Comparison of ENCODE assay signal across 1 cellular context in genomic region chr2:11376071-11376470, GRCh38.
TF ChIP-seq lines count a peak whose summit lies in the region.

No MANE protein-coding gene starts in this region.

TF ChIP-seq in HepG2, 621 proteins besides CTCF, POLR2A, EP300 and RAD21 (continued from another document and continues in another):
- TF ChIP-seq, protein P1, sequence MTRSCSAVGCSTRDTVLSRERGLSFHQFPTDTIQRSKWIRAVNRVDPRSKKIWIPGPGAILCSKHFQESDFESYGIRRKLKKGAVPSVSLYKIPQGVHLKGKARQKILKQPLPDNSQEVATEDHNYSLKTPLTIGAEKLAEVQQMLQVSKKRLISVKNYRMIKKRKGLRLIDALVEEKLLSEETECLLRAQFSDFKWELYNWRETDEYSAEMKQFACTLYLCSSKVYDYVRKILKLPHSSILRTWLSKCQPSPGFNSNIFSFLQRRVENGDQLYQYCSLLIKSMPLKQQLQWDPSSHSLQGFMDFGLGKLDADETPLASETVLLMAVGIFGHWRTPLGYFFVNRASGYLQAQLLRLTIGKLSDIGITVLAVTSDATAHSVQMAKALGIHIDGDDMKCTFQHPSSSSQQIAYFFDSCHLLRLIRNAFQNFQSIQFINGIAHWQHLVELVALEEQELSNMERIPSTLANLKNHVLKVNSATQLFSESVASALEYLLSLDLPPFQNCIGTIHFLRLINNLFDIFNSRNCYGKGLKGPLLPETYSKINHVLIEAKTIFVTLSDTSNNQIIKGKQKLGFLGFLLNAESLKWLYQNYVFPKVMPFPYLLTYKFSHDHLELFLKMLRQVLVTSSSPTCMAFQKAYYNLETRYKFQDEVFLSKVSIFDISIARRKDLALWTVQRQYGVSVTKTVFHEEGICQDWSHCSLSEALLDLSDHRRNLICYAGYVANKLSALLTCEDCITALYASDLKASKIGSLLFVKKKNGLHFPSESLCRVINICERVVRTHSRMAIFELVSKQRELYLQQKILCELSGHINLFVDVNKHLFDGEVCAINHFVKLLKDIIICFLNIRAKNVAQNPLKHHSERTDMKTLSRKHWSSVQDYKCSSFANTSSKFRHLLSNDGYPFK (CRISPR knock-in tag; IDR thresholded peaks at IDR 0.05; ENCODE audit: borderline replicate concordance): no peak
- TF ChIP-seq ZSCAN22 (CRISPR knock-in tag; IDR thresholded peaks at IDR 0.05) (no peak), NCOA5 (CRISPR knock-in tag; IDR thresholded peaks at IDR 0.05) (no peak), ZNF660 (CRISPR knock-in tag; IDR thresholded peaks at IDR 0.05; ENCODE audit: borderline replicate concordance, low read depth) (no peak), GPN1 (CRISPR knock-in tag; IDR thresholded peaks at IDR 0.05; ENCODE audit: borderline replicate concordance) (no peak), SP5 (CRISPR knock-in tag; IDR thresholded peaks at IDR 0.05; ENCODE audit: borderline replicate concordance, low read depth) (no peak), ZNF546 (CRISPR knock-in tag; conservative IDR thresholded peaks at IDR 0.05) (no peak), ZNF549 (CRISPR knock-in tag; IDR thresholded peaks at IDR 0.05) (no peak), PLRG1 (conservative IDR thresholded peaks at IDR 0.05) (no peak), ZBTB7A (CRISPR knock-in tag; IDR thresholded peaks at IDR 0.05) (no peak), MXI1 (IDR thresholded peaks at IDR 0.05; ENCODE audit: borderline replicate concordance, low read depth, low read length) (no peak), SIN3A (IDR thresholded peaks at IDR 0.05; ENCODE audit: borderline replicate concordance, low read depth, low read length) (no peak), HDAC6 (IDR thresholded peaks at IDR 0.05; ENCODE audit: low read depth, low read length) (no peak), ZNF296 (CRISPR knock-in tag; conservative IDR thresholded peaks at IDR 0.05) (no peak), FOXO1 (CRISPR knock-in tag; IDR thresholded peaks at IDR 0.05) (no peak), ZNF891 (CRISPR knock-in tag; IDR thresholded peaks at IDR 0.05) (no peak), ZNF496 (CRISPR knock-in tag; IDR thresholded peaks at IDR 0.05; ENCODE audit: insufficient replicate concordance) (no peak), MIER3 (CRISPR knock-in tag; IDR thresholded peaks at IDR 0.05; ENCODE audit: borderline replicate concordance) (no peak), ATF5 (CRISPR knock-in tag; IDR thresholded peaks at IDR 0.05; ENCODE audit: low read depth) (no peak), ZNF34 (CRISPR knock-in tag; IDR thresholded peaks at IDR 0.05; ENCODE audit: borderline replicate concordance) (no peak), IKZF5 (CRISPR knock-in tag; IDR thresholded peaks at IDR 0.05) (no peak), ZNF761 (CRISPR knock-in tag; conservative IDR thresholded peaks at IDR 0.05) (no peak), ATF1 (CRISPR knock-in tag; IDR thresholded peaks at IDR 0.05) (no peak), JARID2 (CRISPR knock-in tag; IDR thresholded peaks at IDR 0.05; ENCODE audit: insufficient replicate concordance) (no peak), ZSCAN31 (CRISPR knock-in tag; IDR thresholded peaks at IDR 0.05; ENCODE audit: low read depth) (0 out of 2 replicates have a peak, but pooled peaks have one; percentile 5), ZFAT (CRISPR knock-in tag; conservative IDR thresholded peaks at IDR 0.05) (no peak), HDAC2 (CRISPR knock-in tag; IDR thresholded peaks at IDR 0.05) (peak; percentile 66; the same call in 1 of the 2 replicates), MYNN (CRISPR knock-in tag; IDR thresholded peaks at IDR 0.05; ENCODE audit: low read depth) (no peak), AFF4 (CRISPR knock-in tag; IDR thresholded peaks at IDR 0.05) (no peak), HES4 (CRISPR knock-in tag; IDR thresholded peaks at IDR 0.05; ENCODE audit: borderline replicate concordance) (no peak), ARNTL (CRISPR knock-in tag; IDR thresholded peaks at IDR 0.05) (no peak), MED13 (CRISPR knock-in tag; IDR thresholded peaks at IDR 0.05) (no peak), ZNF687 (CRISPR knock-in tag; IDR thresholded peaks at IDR 0.05) (peak; percentile 31; the same call in 1 of the 2 replicates), CBX5 (CRISPR knock-in tag; IDR thresholded peaks at IDR 0.05; ENCODE audit: borderline replicate concordance) (no peak), AKAP8 (CRISPR knock-in tag; IDR thresholded peaks at IDR 0.05) (no peak), CBFB (CRISPR knock-in tag; IDR thresholded peaks at IDR 0.05) (no peak), PHF21A (CRISPR knock-in tag; IDR thresholded peaks at IDR 0.05) (no peak), FOXA3 (CRISPR knock-in tag; IDR thresholded peaks at IDR 0.05) (peak; percentile 31; the same call in 1 of the 2 replicates), SRSF4 (IDR thresholded peaks at IDR 0.05; ENCODE audit: low read depth, low read length, poor library complexity, severe bottlenecking) (no peak), RFXANK (CRISPR knock-in tag; IDR thresholded peaks at IDR 0.05) (no peak), ZFP36L2 (CRISPR knock-in tag; IDR thresholded peaks at IDR 0.05) (no peak), TBP (CRISPR knock-in tag; IDR thresholded peaks at IDR 0.05) (no peak), PHF8 (CRISPR knock-in tag; IDR thresholded peaks at IDR 0.05) (0 out of 2 replicates have a peak, but pooled peaks have one; percentile 31), ZBTB25 (CRISPR knock-in tag; IDR thresholded peaks at IDR 0.05) (no peak), ATRX (CRISPR knock-in tag; IDR thresholded peaks at IDR 0.05; ENCODE audit: borderline replicate concordance) (no peak), RCOR2 (CRISPR knock-in tag; IDR thresholded peaks at IDR 0.05) (no peak; the same call in 1 of the 2 replicates), ZNF17 (CRISPR knock-in tag; IDR thresholded peaks at IDR 0.05) (no peak)
- TF ChIP-seq, protein P2, sequence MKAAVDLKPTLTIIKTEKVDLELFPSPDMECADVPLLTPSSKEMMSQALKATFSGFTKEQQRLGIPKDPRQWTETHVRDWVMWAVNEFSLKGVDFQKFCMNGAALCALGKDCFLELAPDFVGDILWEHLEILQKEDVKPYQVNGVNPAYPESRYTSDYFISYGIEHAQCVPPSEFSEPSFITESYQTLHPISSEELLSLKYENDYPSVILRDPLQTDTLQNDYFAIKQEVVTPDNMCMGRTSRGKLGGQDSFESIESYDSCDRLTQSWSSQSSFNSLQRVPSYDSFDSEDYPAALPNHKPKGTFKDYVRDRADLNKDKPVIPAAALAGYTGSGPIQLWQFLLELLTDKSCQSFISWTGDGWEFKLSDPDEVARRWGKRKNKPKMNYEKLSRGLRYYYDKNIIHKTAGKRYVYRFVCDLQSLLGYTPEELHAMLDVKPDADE (CRISPR knock-in tag; IDR thresholded peaks at IDR 0.05): no peak
- TF ChIP-seq, protein P3, sequence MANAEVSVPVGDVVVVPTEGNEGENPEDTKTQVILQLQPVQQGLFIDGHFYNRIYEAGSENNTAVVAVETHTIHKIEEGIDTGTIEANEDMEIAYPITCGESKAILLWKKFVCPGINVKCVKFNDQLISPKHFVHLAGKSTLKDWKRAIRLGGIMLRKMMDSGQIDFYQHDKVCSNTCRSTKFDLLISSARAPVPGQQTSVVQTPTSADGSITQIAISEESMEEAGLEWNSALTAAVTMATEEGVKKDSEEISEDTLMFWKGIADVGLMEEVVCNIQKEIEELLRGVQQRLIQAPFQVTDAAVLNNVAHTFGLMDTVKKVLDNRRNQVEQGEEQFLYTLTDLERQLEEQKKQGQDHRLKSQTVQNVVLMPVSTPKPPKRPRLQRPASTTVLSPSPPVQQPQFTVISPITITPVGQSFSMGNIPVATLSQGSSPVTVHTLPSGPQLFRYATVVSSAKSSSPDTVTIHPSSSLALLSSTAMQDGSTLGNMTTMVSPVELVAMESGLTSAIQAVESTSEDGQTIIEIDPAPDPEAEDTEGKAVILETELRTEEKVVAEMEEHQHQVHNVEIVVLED (CRISPR knock-in tag; IDR thresholded peaks at IDR 0.05; ENCODE audit: borderline replicate concordance): no peak
- TF ChIP-seq, protein P4, sequence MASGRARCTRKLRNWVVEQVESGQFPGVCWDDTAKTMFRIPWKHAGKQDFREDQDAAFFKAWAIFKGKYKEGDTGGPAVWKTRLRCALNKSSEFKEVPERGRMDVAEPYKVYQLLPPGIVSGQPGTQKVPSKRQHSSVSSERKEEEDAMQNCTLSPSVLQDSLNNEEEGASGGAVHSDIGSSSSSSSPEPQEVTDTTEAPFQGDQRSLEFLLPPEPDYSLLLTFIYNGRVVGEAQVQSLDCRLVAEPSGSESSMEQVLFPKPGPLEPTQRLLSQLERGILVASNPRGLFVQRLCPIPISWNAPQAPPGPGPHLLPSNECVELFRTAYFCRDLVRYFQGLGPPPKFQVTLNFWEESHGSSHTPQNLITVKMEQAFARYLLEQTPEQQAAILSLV (CRISPR knock-in tag; IDR thresholded peaks at IDR 0.05; ENCODE audit: borderline replicate concordance): no peak
